1 cellular context compared by ENCODE assay signal in genomic region chr13:74133657-74134201, GRCh38.
TF ChIP-seq lines count a peak whose summit lies in the region.

No MANE protein-coding gene starts in this region.

TF ChIP-seq in GM12878, 131 proteins besides CTCF, POLR2A, EP300 and RAD21 (continued from another document and continues in another):
- TF ChIP-seq CEBPB (IDR thresholded peaks at IDR 0.05; ENCODE audit: borderline replicate concordance in 1 of 2, low read depth in 2 of 2, low read length in 2 of 2) (no peak), ZNF592 (IDR thresholded peaks at IDR 0.05) (no peak), NFIC (IDR thresholded peaks at IDR 0.05; ENCODE audit: low read depth, low read length) (no peak), CHD2 (IDR thresholded peaks at IDR 0.05; ENCODE audit: borderline replicate concordance, low read depth, low read length) (0 out of 2 replicates have a peak, but pooled peaks have one; percentile 40), SPI1 (IDR thresholded peaks at IDR 0.05; ENCODE audit: borderline replicate concordance, insufficient read depth, low read depth, low read length) (no peak), IKZF1 (conservative IDR thresholded peaks at IDR 0.05) (no peak), YBX1 (IDR thresholded peaks at IDR 0.05) (no peak), SMC3 (IDR thresholded peaks at IDR 0.05; ENCODE audit: borderline replicate concordance, low read length) (no peak), NFXL1 (IDR thresholded peaks at IDR 0.05; ENCODE audit: borderline replicate concordance) (no peak), RCOR1 (conservative IDR thresholded peaks at IDR 0.05; ENCODE audit: low read depth, low read length) (peak; percentile 79; the same call in 1 of the 2 replicates), ZSCAN29 (IDR thresholded peaks at IDR 0.05) (no peak), ETV6 (conservative IDR thresholded peaks at IDR 0.05 in 1 of 2, IDR thresholded peaks at IDR 0.05 in 1 of 2; ENCODE audit: borderline replicate concordance in 1 of 2, low read depth in 1 of 2) (no peak), BCL3 (IDR thresholded peaks at IDR 0.05; ENCODE audit: borderline replicate concordance, insufficient read depth, low read depth, low read length, poor library complexity, severe bottlenecking) (no peak), MXI1 (IDR thresholded peaks at IDR 0.05; ENCODE audit: low read depth, low read length) (no peak; the same call in 1 of the 2 replicates), NKRF (conservative IDR thresholded peaks at IDR 0.05) (no peak), ZNF622 (IDR thresholded peaks at IDR 0.05) (no peak), JUNB (IDR thresholded peaks at IDR 0.05) (no peak), ATF7 (IDR thresholded peaks at IDR 0.05; ENCODE audit: low read depth) (peak; percentile 68), BHLHE40 (IDR thresholded peaks at IDR 0.05; ENCODE audit: borderline replicate concordance in 1 of 2, low read depth in 2 of 2, low read length in 1 of 2) (peak; percentile 78 to 79; a peak in 3 of 4 replicates), ELK1 (IDR thresholded peaks at IDR 0.05; ENCODE audit: low read depth, low read length) (0 out of 2 replicates have a peak, but pooled peaks have one; percentile 37), ZBED1 (IDR thresholded peaks at IDR 0.05; ENCODE audit: borderline replicate concordance) (no peak), TCF3 (IDR thresholded peaks at IDR 0.05; ENCODE audit: borderline replicate concordance, insufficient read depth, low read depth, low read length) (0 out of 2 replicates have a peak, but pooled peaks have one; percentile 10), IRF3 (IDR thresholded peaks at IDR 0.05) (no peak), CHD1 (IDR thresholded peaks at IDR 0.05; ENCODE audit: low read depth, low read length) (0 out of 2 replicates have a peak, but pooled peaks have one; percentile 36), ZBTB11 (CRISPR knock-in tag; IDR thresholded peaks at IDR 0.05) (no peak), SMARCA5 (IDR thresholded peaks at IDR 0.05) (no peak), RAD51 (IDR thresholded peaks at IDR 0.05) (peak; percentile 86), MAX (IDR thresholded peaks at IDR 0.05; ENCODE audit: low read depth, low read length) (peak; percentile 62; the same call in 1 of the 2 replicates), EGR1 (IDR thresholded peaks at IDR 0.05; ENCODE audit: borderline replicate concordance in 1 of 2, low read depth in 2 of 2, low read length in 2 of 2) (no peak), E2F8 (IDR thresholded peaks at IDR 0.05; ENCODE audit: low read depth, partially characterized antibody) (no peak), SMAD1 (IDR thresholded peaks at IDR 0.05; ENCODE audit: low read depth, partially characterized antibody) (no peak), RELA (IDR thresholded peaks at IDR 0.05; ENCODE audit: borderline replicate concordance, partially characterized antibody) (peak; percentile 65), MTA3 (IDR thresholded peaks at IDR 0.05; ENCODE audit: borderline replicate concordance, low read length) (no peak), ZZZ3 (IDR thresholded peaks at IDR 0.05; ENCODE audit: control insufficient read depth, insufficient read length, low read depth) (no peak), SIN3A (IDR thresholded peaks at IDR 0.05; ENCODE audit: low read depth, low read length) (peak; percentile 71; the same call in 1 of the 2 replicates), EZH2 (IDR thresholded peaks at IDR 0.05; ENCODE audit: borderline replicate concordance, control insufficient read depth, low read depth, low read length) (no peak), POLR2AphosphoS5 (IDR thresholded peaks at IDR 0.05; ENCODE audit: low read length) (peak; percentile 79), BCL11A (IDR thresholded peaks at IDR 0.05; ENCODE audit: low read depth, low read length) (no peak), ZBTB33 (IDR thresholded peaks at IDR 0.05) (no peak), GABPA (IDR thresholded peaks at IDR 0.05; ENCODE audit: low read depth) (no peak), PBX3 (IDR thresholded peaks at IDR 0.05; ENCODE audit: insufficient replicate concordance, low read depth, low read length) (no peak), MEF2A (IDR thresholded peaks at IDR 0.05; ENCODE audit: insufficient read depth, low read depth, low read length) (no peak)
